Comparison of ENCODE assay signal across 25 cellular contexts in the genomic region with DNA sequence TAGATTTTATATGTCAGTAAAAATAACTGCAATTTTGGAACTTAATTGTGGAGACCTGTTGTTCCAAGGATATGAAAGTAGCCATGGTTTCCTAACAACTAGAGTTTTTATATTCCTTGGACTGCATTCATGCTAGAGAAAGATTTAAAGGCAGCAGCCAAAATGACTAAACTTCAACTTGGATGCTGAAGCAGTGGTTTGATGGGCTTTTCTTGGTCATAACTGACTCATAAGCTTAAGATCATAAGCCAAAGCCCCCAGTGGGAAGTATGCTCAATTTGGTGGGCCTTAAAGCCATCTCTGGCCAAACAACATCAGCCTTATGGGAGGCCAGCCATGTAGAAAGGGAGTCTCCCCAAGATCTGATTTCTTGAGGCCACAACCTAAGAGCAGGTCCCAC.
"Had no signal": no experiment of that assay in that cellular context is flagged by ENCODE, and none has a peak within 500 bp of the region (broad histone marks: within the 10 kb centered on the region; RNA-seq: fewer than 3 reads in every experiment).

No MANE protein-coding gene starts in this region.

- H3K4me3 Mint-ChIP-seq: activated CD4-positive, alpha-beta T cell treated with anti-CD3 and anti-CD28 coated beads for 36 hours; activated CD8-positive, alpha-beta memory T cell treated with anti-CD3 and anti-CD28 coated beads, Interleukin-2, amount 10 ng/mL, durations not matched to agents 7 days and 5 days; activated CD8-positive, alpha-beta T cell treated with anti-CD3 and anti-CD28 coated beads, Interleukin-2, amount 10 ng/mL, durations not matched to agents 7 days and 5 days; activated T-cell treated with anti-CD3 and anti-CD28 coated beads, Interleukin-2, amount 50 U/mL, for 72 hours; brain; immature natural killer cell; natural killer cell treated with Interleukin-12 subunit alpha and Interleukin-12 subunit beta and Interleukin-15 and Interleukin-18, amount 100 ng/mL, for 72 hours; stimulated activated naive B cell treated with anti-CD40 and anti-IgM and Interleukin-4, amounts not matched to agents 10 μg/mL and 1 μg/mL and 100 μg/mL, for 72 hours had no signal

- H3K27ac Mint-ChIP-seq: activated CD4-positive, alpha-beta T cell treated with anti-CD3 and anti-CD28 coated beads for 36 hours; activated CD8-positive, alpha-beta memory T cell treated with anti-CD3 and anti-CD28 coated beads, Interleukin-2, amount 10 ng/mL, durations not matched to agents 7 days and 5 days; activated CD8-positive, alpha-beta T cell treated with anti-CD3 and anti-CD28 coated beads, Interleukin-2, amount 10 ng/mL, durations not matched to agents 7 days and 5 days; activated T-cell treated with anti-CD3 and anti-CD28 coated beads, Interleukin-2, amount 50 U/mL, for 72 hours; brain; immature natural killer cell; natural killer cell treated with Interleukin-12 subunit alpha and Interleukin-12 subunit beta and Interleukin-15 and Interleukin-18, amount 100 ng/mL, for 72 hours; progenitor cell of endocrine pancreas; stimulated activated naive B cell treated with anti-CD40 and anti-IgM and Interleukin-4, amounts not matched to agents 10 μg/mL and 1 μg/mL and 100 μg/mL, for 72 hours had no signal

- H3K4me1 ChIP-seq: lower lobe of right lung, sigmoid colon, stomach, suprapubic skin, transverse colon had no signal

- H3K36me3 Mint-ChIP-seq: brain had no signal

- H3K4me2 ChIP-seq: smooth muscle cell had no signal

- H3K9me3 Mint-ChIP-seq: activated naive CD4-positive, alpha-beta T cell treated with anti-CD3 and anti-CD28 coated beads, Interleukin-2, amount 50 U/mL, for 72 hours; activated T-cell treated with anti-CD3 and anti-CD28 coated beads, Interleukin-2, amount 50 U/mL, for 72 hours; brain; immature natural killer cell; natural killer cell treated with Interleukin-12 subunit alpha and Interleukin-12 subunit beta and Interleukin-15 and Interleukin-18, amount 100 ng/mL, for 72 hours; stimulated activated naive B cell treated with anti-CD40 and anti-IgM and Interleukin-4, amounts not matched to agents 10 μg/mL and 1 μg/mL and 100 μg/mL, for 72 hours had no signal

- H3K27ac ChIP-seq: lower lobe of right lung, stomach, suprapubic skin, transverse colon had no signal

- H3K4me1 Mint-ChIP-seq: activated CD4-positive, alpha-beta T cell treated with anti-CD3 and anti-CD28 coated beads for 36 hours; brain; stimulated activated naive B cell treated with anti-CD40 and anti-IgM and Interleukin-4, amounts not matched to agents 10 μg/mL and 1 μg/mL and 100 μg/mL, for 72 hours had no signal

- H3K27me3 ChIP-seq: sigmoid colon, stomach, suprapubic skin, transverse colon had no signal

- H3K9me3 ChIP-seq: lower lobe of right lung, sigmoid colon, stomach, suprapubic skin, transverse colon had no signal

- H3K4me3 ChIP-seq: lower lobe of right lung, sigmoid colon, smooth muscle cell, stomach, suprapubic skin, transverse colon had no signal

- ATAC-seq: activated CD4-positive, alpha-beta T cell treated with anti-CD3 and anti-CD28 coated beads for 36 hours; activated CD8-positive, alpha-beta memory T cell treated with anti-CD3 and anti-CD28 coated beads, Interleukin-2, amount 10 ng/mL, durations not matched to agents 7 days and 5 days; activated CD8-positive, alpha-beta T cell treated with anti-CD3 and anti-CD28 coated beads, Interleukin-2, amount 10 ng/mL, durations not matched to agents 7 days and 5 days; activated naive CD4-positive, alpha-beta T cell treated with anti-CD3 and anti-CD28 coated beads, Interleukin-2, amount 50 U/mL, for 72 hours; activated T-cell treated with anti-CD3 and anti-CD28 coated beads, Interleukin-2, amount 50 U/mL, for 72 hours; lower lobe of right lung; natural killer cell treated with Interleukin-12 subunit alpha and Interleukin-12 subunit beta and Interleukin-15 and Interleukin-18, amount 100 ng/mL, for 72 hours; stimulated activated naive B cell treated with anti-CD40 and anti-IgM and Interleukin-4, amounts not matched to agents 10 μg/mL and 1 μg/mL and 100 μg/mL, for 72 hours had no signal

- DNase-seq: activated CD4-positive, alpha-beta T cell treated with anti-CD3 and anti-CD28 coated beads for 36 hours; activated CD4-positive, CD25-positive, alpha-beta regulatory T cell; activated CD8-positive, alpha-beta memory T cell treated with anti-CD3 and anti-CD28 coated beads, Interleukin-2, amount 10 ng/mL, durations not matched to agents 7 days and 5 days; activated CD8-positive, alpha-beta T cell treated with anti-CD3 and anti-CD28 coated beads, Interleukin-2, amount 10 ng/mL, durations not matched to agents 7 days and 5 days; activated naive CD4-positive, alpha-beta T cell; activated T-cell treated with anti-CD3 and anti-CD28 coated beads, Interleukin-2, amount 50 U/mL, for 72 hours; foreskin melanocyte; glutamatergic neuron; hippocampal formation; immature natural killer cell; lower lobe of right lung; mesenchymal stem cell; sigmoid colon; stimulated activated CD4-positive, alpha-beta T cell treated with anti-CD3 and anti-CD28 coated beads, Interleukin-1b, Interleukin-23, amount 100 ng/mL, for 48 hours; stimulated activated CD4-positive, alpha-beta T cell treated with anti-CD3 and anti-CD28 coated beads, Interleukin-4, amount 100 ng/mL, for 4 hours; stimulated activated CD8-positive, alpha-beta memory T cell treated with anti-CD3 and anti-CD28 coated beads, Interleukin-4, amount 100 ng/mL, for 48 hours; stimulated activated naive B cell treated with anti-CD40 and anti-IgM and Interleukin-4, amounts not matched to agents 10 μg/mL and 1 μg/mL and 100 μg/mL, for 72 hours; stomach; transverse colon had no signal

- H3K27me3 Mint-ChIP-seq: activated CD4-positive, alpha-beta T cell treated with anti-CD3 and anti-CD28 coated beads for 36 hours; activated CD8-positive, alpha-beta memory T cell treated with anti-CD3 and anti-CD28 coated beads, Interleukin-2, amount 10 ng/mL, durations not matched to agents 7 days and 5 days; brain; natural killer cell treated with Interleukin-12 subunit alpha and Interleukin-12 subunit beta and Interleukin-15 and Interleukin-18, amount 100 ng/mL, for 72 hours; progenitor cell of endocrine pancreas; stimulated activated naive B cell treated with anti-CD40 and anti-IgM and Interleukin-4, amounts not matched to agents 10 μg/mL and 1 μg/mL and 100 μg/mL, for 72 hours had no signal
